In genomic region chr12:105235299-105235746, GRCh38 we compare ENCODE assay signal across 8 cellular contexts. TPM values are rescaled to one million over a fixed set of nuclear protein-coding genes. Genes with fewer than 3 reads are reported as not detected.
DNase-seq lines count a peak whose midpoint lies in the region; ATAC-seq, FAIRE-seq and TF ChIP-seq lines count a peak whose summit lies in the region.

No MANE protein-coding gene starts in this region.

- H3K4me1 ChIP-seq in astrocyte (ENCODE audit: insufficient read depth, low read length), result peaks cover 31% of the 10 kb centered on the region
- H3K4me1 ChIP-seq in iPS-20b (ENCODE audit: insufficient read depth, low read length), result peaks cover 14% of the 10 kb centered on the region; the same call in 1 of the 2 replicates

- H4K20me1 ChIP-seq in astrocyte (ENCODE audit: insufficient read depth, low read length), result no peaks in the 10 kb centered on the region

- H3K36me3 ChIP-seq in astrocyte (ENCODE audit: insufficient read depth, low read length) (no peaks in the 10 kb centered on the region), iPS-20b (ENCODE audit: insufficient read depth, low read depth, low read length) (0 out of 2 replicates have a peak, but pooled peaks cover 4% of the 10 kb centered on the region)

- peak overlapping the region; percentile 86 for H3K27ac Mint-ChIP-seq in astrocyte (ENCODE audit: unreplicated experiment)
- H3K27ac Mint-ChIP-seq in stimulated activated naive B cell treated with anti-CD40 and anti-IgM and Interleukin-4, amounts not matched to agents 10 μg/mL and 1 μg/mL and 100 μg/mL, for 72 hours, result peak overlapping the region; percentile 87

- H3K9me3 ChIP-seq in astrocyte (ENCODE audit: insufficient read depth, low read depth, low read length) (no peaks in the 10 kb centered on the region), iPS-20b (ENCODE audit: insufficient read depth, low read depth, low read length) (no peaks in the 10 kb centered on the region)

- H3K4me1 Mint-ChIP-seq in astrocyte (ENCODE audit: low read depth, unreplicated experiment), result peaks cover 40% of the 10 kb centered on the region
- H3K4me1 Mint-ChIP-seq in stimulated activated naive B cell treated with anti-CD40 and anti-IgM and Interleukin-4, amounts not matched to agents 10 μg/mL and 1 μg/mL and 100 μg/mL, for 72 hours, result peaks cover 25 to 43% of the 10 kb centered on the region in 2 donors

- peak; percentile 62 for DNase-seq in NCI-H748 treated with DMSO at 0.1 percent for 48 hours (lab: John Stamatoyannopoulos, UW)
- no peak for DNase-seq in NCI-H748 (lab: John Stamatoyannopoulos, UW; ENCODE audit: unreplicated experiment)
- DNase-seq in LoVo (ENCODE audit: low spot score), result peak; percentile 25
- DNase-seq in astrocyte (ENCODE audit: low read depth), result no peak
- no peak for DNase-seq in stimulated activated naive B cell treated with anti-CD40 and anti-IgM and Interleukin-4, amounts not matched to agents 10 μg/mL and 1 μg/mL and 100 μg/mL, for 72 hours
- no peak for DNase-seq in dedifferentiated amniotic fluid mesenchymal stem cell (ENCODE audit: extremely low spot score)

- ATAC-seq in stimulated activated naive B cell treated with anti-CD40 and anti-IgM and Interleukin-4, amounts not matched to agents 10 μg/mL and 1 μg/mL and 100 μg/mL, for 72 hours (replicated peaks), result no peak
- ATAC-seq in HG02981 (IDR thresholded peaks at IDR 0.05; ENCODE audit: unreplicated experiment), result no peak

- H3K27me3 ChIP-seq in astrocyte (ENCODE audit: insufficient read depth, low read length) (no peaks in the 10 kb centered on the region), iPS-20b (ENCODE audit: insufficient read depth, low read length) (peaks cover 25% of the 10 kb centered on the region)

- H3K9ac ChIP-seq in astrocyte (ENCODE audit: low read length) (peak overlapping the region; percentile 84), iPS-20b (ENCODE audit: low read depth, low read length) (peak overlapping the region; percentile 70; the same call in 1 of the 2 replicates)

- H3K4me2 ChIP-seq in astrocyte (ENCODE audit: low read length), result peak overlapping the region; percentile 90

- peaks cover 54% of the 10 kb centered on the region for H3K79me2 ChIP-seq in astrocyte (ENCODE audit: insufficient read depth, low read length)

- H3K4me3 ChIP-seq in astrocyte (ENCODE audit: insufficient read depth, low read depth, low read length) (peak overlapping the region; percentile 79), iPS-20b (ENCODE audit: low read length) (peak overlapping the region; percentile 82)

- no peaks in the 10 kb centered on the region for H3K36me3 Mint-ChIP-seq in astrocyte (ENCODE audit: low read depth, unreplicated experiment)
- no peaks in the 10 kb centered on the region for H3K36me3 Mint-ChIP-seq in stimulated activated naive B cell treated with anti-CD40 and anti-IgM and Interleukin-4, amounts not matched to agents 10 μg/mL and 1 μg/mL and 100 μg/mL, for 72 hours

- FAIRE-seq in astrocyte (lab: Jason Lieb, UNC), result no peak

- H3K27ac ChIP-seq in astrocyte (ENCODE audit: low read depth, low read length) (peak overlapping the region; percentile 84), iPS-20b (ENCODE audit: low read length) (no peak overlapping the region)

- peak overlapping the region; percentile 20 for H2AFZ ChIP-seq in astrocyte (ENCODE audit: low read depth, low read length)

- no peaks in the 10 kb centered on the region for H3K9me3 Mint-ChIP-seq in astrocyte (ENCODE audit: unreplicated experiment)
- no peaks in the 10 kb centered on the region for H3K9me3 Mint-ChIP-seq in stimulated activated naive B cell treated with anti-CD40 and anti-IgM and Interleukin-4, amounts not matched to agents 10 μg/mL and 1 μg/mL and 100 μg/mL, for 72 hours

- H3K4me3 Mint-ChIP-seq in astrocyte (ENCODE audit: unreplicated experiment), result peak overlapping the region; percentile 93
- H3K4me3 Mint-ChIP-seq in stimulated activated naive B cell treated with anti-CD40 and anti-IgM and Interleukin-4, amounts not matched to agents 10 μg/mL and 1 μg/mL and 100 μg/mL, for 72 hours, result peak overlapping the region; percentile 84 to 91

- TF ChIP-seq CTCF in astrocyte (IDR thresholded peaks at IDR 0.05; ENCODE audit: insufficient read depth, low read depth, low read length), result no peak

- H3K27me3 Mint-ChIP-seq in astrocyte (ENCODE audit: low read depth, unreplicated experiment), result no peaks in the 10 kb centered on the region
- H3K27me3 Mint-ChIP-seq in stimulated activated naive B cell treated with anti-CD40 and anti-IgM and Interleukin-4, amounts not matched to agents 10 μg/mL and 1 μg/mL and 100 μg/mL, for 72 hours, result no peaks in the 10 kb centered on the region

RNA-seq across cellular contexts. Expression of gene APPL2, which starts 0.7 kb away (rescaled TPM):
- 16.6 and 17.7 TPM in 2 replicates for total RNA-seq in astrocyte

Comparison
In these comparisons a context has a peak if more than half of its experiments do, and no peak if none do; other contexts are left out.
1. DNase-seq: peak in NCI-H748 treated with DMSO at 0.1 percent for 48 hours (single experiment) and LoVo (single experiment); none in NCI-H748 (single experiment), astrocyte (single experiment), stimulated activated naive B cell treated with anti-CD40 and anti-IgM and Interleukin-4, amounts not matched to agents 10 μg/mL and 1 μg/mL and 100 μg/mL, for 72 hours (single experiment) and dedifferentiated amniotic fluid mesenchymal stem cell (single experiment).